Comparison of ENCODE assay signal across 27 cellular contexts in the genomic region with DNA sequence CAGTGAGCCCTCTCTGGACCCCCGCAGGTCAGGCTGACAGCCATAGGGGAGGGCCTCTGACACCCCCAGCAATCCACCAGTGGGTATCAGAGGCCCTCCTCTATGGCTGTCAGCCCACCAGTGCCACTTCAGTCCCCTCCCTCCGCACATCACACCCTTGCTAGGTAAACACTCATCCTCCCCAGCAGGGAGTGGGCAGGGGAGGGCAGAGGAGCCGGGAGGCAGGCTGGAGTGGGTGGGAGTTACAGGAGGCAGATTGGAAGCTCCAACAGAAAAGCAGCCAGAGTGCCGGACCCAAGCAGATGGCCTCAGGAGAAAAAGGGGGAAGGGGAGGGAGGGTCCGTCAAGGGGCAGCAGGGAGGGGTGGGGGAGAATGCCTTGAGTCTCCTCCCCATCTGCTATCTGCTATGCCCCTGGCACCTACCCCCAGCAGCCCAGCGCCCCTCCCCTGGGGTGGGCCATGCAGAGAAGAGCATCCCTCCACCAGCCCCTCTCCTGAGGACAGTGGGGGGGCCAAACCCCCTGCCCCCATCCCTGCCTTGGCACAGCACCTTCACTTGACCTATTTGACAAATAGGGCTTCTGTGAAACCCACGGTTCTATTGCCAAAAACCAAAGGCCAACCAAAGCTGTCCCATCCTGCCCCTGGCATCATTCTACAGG. TPM values are rescaled to one million over a fixed set of nuclear protein-coding genes. Genes with fewer than 3 reads are reported as not detected.
DNase-seq lines count a peak whose midpoint lies in the region; ATAC-seq, FAIRE-seq and TF ChIP-seq lines count a peak whose summit lies in the region.
"Had no signal": no experiment of that assay in that cellular context is flagged by ENCODE, and none has a peak within 500 bp of the region (broad histone marks: within the 10 kb centered on the region; RNA-seq: fewer than 3 reads in every experiment).

No MANE protein-coding gene starts in this region.

- H3F3A ChIP-seq in neural progenitor cell (ENCODE audit: low read depth) = peaks cover 12% of the 10 kb centered on the region

- TF ChIP-seq POLR2A in GM12891 (IDR thresholded peaks at IDR 0.05; ENCODE audit: low read depth, low read length) = no peak

- H3K9me3 ChIP-seq in neural progenitor cell (ENCODE audit: low read depth) (no peaks in the 10 kb centered on the region), tibial artery (no peaks in the 10 kb centered on the region)
- H3K9me3 ChIP-seq: BE2C, spleen, thyroid gland had no signal

- no peaks in the 10 kb centered on the region for H3K9me3 Mint-ChIP-seq in neural progenitor cell
- H3K9me3 Mint-ChIP-seq: activated CD4-positive, alpha-beta T cell treated with anti-CD3 and anti-CD28 coated beads, Interleukin-2, amount 10 ng/mL, durations not matched to agents 7 days and 5 days; activated naive CD8-positive, alpha-beta T cell treated with anti-CD3 and anti-CD28 coated beads for 36 hours; GM23338 had no signal

- TF ChIP-seq CTCF in neural progenitor cell (IDR thresholded peaks at IDR 0.05) = no peak
- no peak for TF ChIP-seq CTCF in tibial artery (IDR thresholded peaks at IDR 0.05)

- H2AFZ ChIP-seq in neural progenitor cell (replicated peaks) = no peak overlapping the region
- H2AFZ ChIP-seq: GM23338 had no signal

- DNase-seq in NCI-H82 (lab: John Stamatoyannopoulos, UW) = peak; percentile 74
- DNase-seq in NCI-H82 treated with DMSO at 0.1 percent for 48 hours (lab: John Stamatoyannopoulos, UW; ENCODE audit: unreplicated experiment) = no peak
- peak; percentile 22 for DNase-seq in GM12891 (ENCODE audit: insufficient read length, low spot score)
- peak; percentile 2 for DNase-seq in NCI-H748 treated with DMSO at 0.1 percent for 48 hours (lab: John Stamatoyannopoulos, UW)
- DNase-seq in neural progenitor cell (ENCODE audit: low spot score) = no peak
- DNase-seq in tibial artery = no peak
- DNase-seq: activated CD4-positive, alpha-beta T cell treated with anti-CD3 and anti-CD28 coated beads, Interleukin-2, amount 10 ng/mL, durations not matched to agents 7 days and 5 days; activated naive CD8-positive, alpha-beta T cell treated with anti-CD3 and anti-CD28 coated beads for 36 hours; BE2C; DMS79 treated with DMSO at 0.1 percent for 48 hours; effector CD8-positive, alpha-beta T cell; foreskin melanocyte; NCI-H1105 treated with DMSO at 0.1 percent for 48 hours; NCI-H2107; spleen; stimulated activated CD4-positive, alpha-beta T cell treated with anti-CD3 and anti-CD28 coated beads, Interleukin-4, amount 100 ng/mL, for 1 hour; stimulated activated naive CD4-positive, alpha-beta T cell treated with Interleukin-2 at 50 U/mL for 16 hours; T-helper 2 cell; thyroid gland had no signal

- H3K27me3 Mint-ChIP-seq in neural progenitor cell (ENCODE audit: insufficient read depth, low read depth) = peaks cover 40% of the 10 kb centered on the region

- peak overlapping the region; percentile 46 for H3K4me3 Mint-ChIP-seq in neural progenitor cell
- H3K4me3 Mint-ChIP-seq: activated naive CD8-positive, alpha-beta T cell treated with anti-CD3 and anti-CD28 coated beads for 36 hours had no signal

- H3K9ac ChIP-seq in neural progenitor cell = no peak overlapping the region

- H3K36me3 ChIP-seq in neural progenitor cell (no peaks in the 10 kb centered on the region), tibial artery (no peaks in the 10 kb centered on the region)
- H3K36me3 ChIP-seq: BE2C, spleen, thyroid gland had no signal

- H3K4me1 Mint-ChIP-seq in neural progenitor cell = peaks cover 26% of the 10 kb centered on the region

- no peak overlapping the region for H3K4me2 ChIP-seq in neural progenitor cell
- H3K4me2 ChIP-seq: GM23338 had no signal

- FAIRE-seq in GM12891 (lab: Jason Lieb, UNC) = no peak
- FAIRE-seq: GM12878, HepG2, keratinocyte had no signal

- intact Hi-C loops in tibial artery (cut with DNase I; ENCODE audit: low total_unique reads) = no loop called here

- H3K27me3 ChIP-seq in neural progenitor cell (peaks cover 55% of the 10 kb centered on the region), tibial artery (peaks cover 0 to 71% of the 10 kb centered on the region in 2 donors)
- H3K27me3 ChIP-seq: thyroid gland had no signal

- no peaks in the 10 kb centered on the region for H3K36me3 Mint-ChIP-seq in neural progenitor cell
- H3K36me3 Mint-ChIP-seq: activated naive CD8-positive, alpha-beta T cell treated with anti-CD3 and anti-CD28 coated beads for 36 hours had no signal

- ATAC-seq in GM21786 (IDR thresholded peaks at IDR 0.05; ENCODE audit: unreplicated experiment) (no peak), GM18519 (IDR thresholded peaks at IDR 0.05; ENCODE audit: low FRiP score, unreplicated experiment) (no peak)
- ATAC-seq: GM12878, GM23338 had no signal

- no peak overlapping the region for H3K27ac ChIP-seq in neural progenitor cell
- no peak overlapping the region for H3K27ac ChIP-seq in tibial artery
- H3K27ac ChIP-seq: spleen, thyroid gland had no signal

- H3K4me3 ChIP-seq in neural progenitor cell (no peak overlapping the region), tibial artery (no peak overlapping the region)
- H3K4me3 ChIP-seq: GM12878, GM23338, lung, spleen, thyroid gland had no signal

- peaks cover 10% of the 10 kb centered on the region for H3K4me1 ChIP-seq in neural progenitor cell
- peaks cover 0 to 22% (median 4%) of the 10 kb centered on the region in 4 donors for H3K4me1 ChIP-seq in tibial artery
- H3K4me1 ChIP-seq: BE2C had no signal

- H3K27ac Mint-ChIP-seq in neural progenitor cell = no peak overlapping the region
- H3K27ac Mint-ChIP-seq: activated naive CD8-positive, alpha-beta T cell treated with anti-CD3 and anti-CD28 coated beads for 36 hours; GM23338 had no signal

- H3K79me2 ChIP-seq in neural progenitor cell (ENCODE audit: low read depth) = no peaks in the 10 kb centered on the region

- H4K20me1 ChIP-seq in neural progenitor cell (ENCODE audit: low read depth) = peaks cover 9% of the 10 kb centered on the region

TF ChIP-seq in GM12891, 5 proteins besides CTCF, POLR2A, EP300 and RAD21:
- TF ChIP-seq TAF1 (IDR thresholded peaks at IDR 0.05; ENCODE audit: low read depth, low read length) (no peak), SPI1 (IDR thresholded peaks at IDR 0.05; ENCODE audit: low read depth, low read length) (no peak), PAX5 (IDR thresholded peaks at IDR 0.05; ENCODE audit: insufficient read depth, low read length, severe bottlenecking) (no peak), POLR2AphosphoS5 (IDR thresholded peaks at IDR 0.05; ENCODE audit: low read depth, low read length) (no peak), POU2F2 (IDR thresholded peaks at IDR 0.05; ENCODE audit: low read depth, low read length) (no peak)
TF ChIP-seq in GM12891: peak in this region for 0.

RNA-seq across cellular contexts. Expression of a gene that starts 2.4 kb away (rescaled TPM):
- polyA plus RNA-seq in GM12891 (2012; ENCODE audit: low read depth, missing spikeins) = 0.50 TPM
- 3.5 and 6.5 TPM in 2 replicates for total RNA-seq in neural progenitor cell (ENCODE audit: low replicate concordance)
- total RNA-seq: A673 had no signal

Comparison
In these comparisons a context has a peak if more than half of its experiments do, and no peak if none do; other contexts are left out.
1. DNase-seq: peak in NCI-H82 (single experiment), GM12891 (single experiment) and NCI-H748 treated with DMSO at 0.1 percent for 48 hours (single experiment); none in NCI-H82 treated with DMSO at 0.1 percent for 48 hours (single experiment), neural progenitor cell (single experiment) and tibial artery (0 of 2).